In the genomic region with DNA sequence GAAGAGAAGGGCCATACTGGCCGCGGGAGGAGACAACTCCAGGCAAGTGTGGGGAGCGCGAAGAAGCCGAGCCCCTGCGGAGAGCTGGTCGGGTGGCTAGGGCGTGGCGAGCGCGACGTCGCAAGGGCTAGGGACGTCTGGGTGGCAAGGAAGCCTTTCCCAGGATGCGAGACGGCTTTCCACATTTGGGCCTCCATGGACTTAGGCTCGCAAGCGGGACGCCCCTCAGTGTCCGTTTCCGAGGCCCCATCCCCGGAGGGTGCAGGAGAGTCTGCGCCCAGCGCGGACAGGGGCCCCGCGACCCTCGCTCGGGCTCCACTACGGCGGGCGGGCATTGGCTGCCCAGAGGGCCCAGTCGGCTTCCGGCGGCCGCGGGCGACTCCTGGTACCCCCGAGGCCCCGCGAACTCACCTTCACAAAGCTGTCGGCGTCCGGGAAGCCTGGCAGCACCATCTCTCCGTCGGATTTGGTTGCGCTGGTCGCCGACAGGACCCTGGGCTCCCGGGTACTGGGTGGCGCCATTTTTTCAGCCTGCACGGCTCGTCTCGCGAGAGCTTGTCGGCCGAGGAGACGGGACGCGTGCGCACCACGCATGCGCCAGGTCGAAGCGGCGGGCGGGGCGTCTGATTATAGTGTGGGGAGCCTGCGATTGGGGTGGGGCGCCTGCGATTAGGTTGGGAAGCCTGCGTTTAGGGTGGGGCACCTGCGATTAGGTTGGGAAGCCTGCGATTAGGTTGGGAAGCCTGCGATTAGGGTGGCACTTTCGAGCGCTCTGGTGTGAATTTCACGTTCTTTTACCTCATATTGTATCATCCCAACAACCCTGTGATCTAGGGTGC, we compare ENCODE assay signal across 1 cellular context.
TF ChIP-seq lines count a peak whose summit lies in the region.

A gene (minus strand): TSS at position 560 of the 839 bp plus-strand sequence. CDS start 38 bp downstream, at position 522.

TF ChIP-seq in K562, 482 proteins besides CTCF, POLR2A, EP300 and RAD21 (continued from another document and continues in another):
- TF ChIP-seq, protein P1, sequence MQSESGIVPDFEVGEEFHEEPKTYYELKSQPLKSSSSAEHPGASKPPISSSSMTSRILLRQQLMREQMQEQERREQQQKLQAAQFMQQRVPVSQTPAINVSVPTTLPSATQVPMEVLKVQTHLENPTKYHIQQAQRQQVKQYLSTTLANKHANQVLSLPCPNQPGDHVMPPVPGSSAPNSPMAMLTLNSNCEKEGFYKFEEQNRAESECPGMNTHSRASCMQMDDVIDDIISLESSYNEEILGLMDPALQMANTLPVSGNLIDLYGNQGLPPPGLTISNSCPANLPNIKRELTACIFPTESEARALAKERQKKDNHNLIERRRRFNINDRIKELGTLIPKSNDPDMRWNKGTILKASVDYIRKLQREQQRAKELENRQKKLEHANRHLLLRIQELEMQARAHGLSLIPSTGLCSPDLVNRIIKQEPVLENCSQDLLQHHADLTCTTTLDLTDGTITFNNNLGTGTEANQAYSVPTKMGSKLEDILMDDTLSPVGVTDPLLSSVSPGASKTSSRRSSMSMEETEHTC (IDR thresholded peaks at IDR 0.05), result no peak
- peak; percentile 37 for TF ChIP-seq CCNT2 (IDR thresholded peaks at IDR 0.05; ENCODE audit: borderline replicate concordance, extremely low read depth, insufficient read length, low read depth, low read length)
- TF ChIP-seq BDP1 (IDR thresholded peaks at IDR 0.05; ENCODE audit: insufficient read depth, insufficient read length), result no peak
- no peak for TF ChIP-seq PYGO2 (tag; IDR thresholded peaks at IDR 0.05)
- TF ChIP-seq, protein P2, sequence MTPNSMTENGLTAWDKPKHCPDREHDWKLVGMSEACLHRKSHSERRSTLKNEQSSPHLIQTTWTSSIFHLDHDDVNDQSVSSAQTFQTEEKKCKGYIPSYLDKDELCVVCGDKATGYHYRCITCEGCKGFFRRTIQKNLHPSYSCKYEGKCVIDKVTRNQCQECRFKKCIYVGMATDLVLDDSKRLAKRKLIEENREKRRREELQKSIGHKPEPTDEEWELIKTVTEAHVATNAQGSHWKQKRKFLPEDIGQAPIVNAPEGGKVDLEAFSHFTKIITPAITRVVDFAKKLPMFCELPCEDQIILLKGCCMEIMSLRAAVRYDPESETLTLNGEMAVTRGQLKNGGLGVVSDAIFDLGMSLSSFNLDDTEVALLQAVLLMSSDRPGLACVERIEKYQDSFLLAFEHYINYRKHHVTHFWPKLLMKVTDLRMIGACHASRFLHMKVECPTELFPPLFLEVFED (CRISPR knock-in tag; conservative IDR thresholded peaks at IDR 0.05), result 0 out of 2 replicates have a peak, but pooled peaks have one; percentile 72
- no peak for TF ChIP-seq FUS (optimal IDR thresholded peaks at IDR 0.05; ENCODE audit: low read depth, low read length)
- TF ChIP-seq CBFA2T3 (IDR thresholded peaks at IDR 0.05), result peak; percentile 35; the same call in 1 of the 2 replicates
- TF ChIP-seq PHF20 (IDR thresholded peaks at IDR 0.05; ENCODE audit: partially characterized antibody), result peak; percentile 98
- TF ChIP-seq, protein P3, sequence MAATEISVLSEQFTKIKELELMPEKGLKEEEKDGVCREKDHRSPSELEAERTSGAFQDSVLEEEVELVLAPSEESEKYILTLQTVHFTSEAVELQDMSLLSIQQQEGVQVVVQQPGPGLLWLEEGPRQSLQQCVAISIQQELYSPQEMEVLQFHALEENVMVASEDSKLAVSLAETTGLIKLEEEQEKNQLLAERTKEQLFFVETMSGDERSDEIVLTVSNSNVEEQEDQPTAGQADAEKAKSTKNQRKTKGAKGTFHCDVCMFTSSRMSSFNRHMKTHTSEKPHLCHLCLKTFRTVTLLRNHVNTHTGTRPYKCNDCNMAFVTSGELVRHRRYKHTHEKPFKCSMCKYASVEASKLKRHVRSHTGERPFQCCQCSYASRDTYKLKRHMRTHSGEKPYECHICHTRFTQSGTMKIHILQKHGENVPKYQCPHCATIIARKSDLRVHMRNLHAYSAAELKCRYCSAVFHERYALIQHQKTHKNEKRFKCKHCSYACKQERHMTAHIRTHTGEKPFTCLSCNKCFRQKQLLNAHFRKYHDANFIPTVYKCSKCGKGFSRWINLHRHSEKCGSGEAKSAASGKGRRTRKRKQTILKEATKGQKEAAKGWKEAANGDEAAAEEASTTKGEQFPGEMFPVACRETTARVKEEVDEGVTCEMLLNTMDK (IDR thresholded peaks at IDR 0.05; ENCODE audit: borderline replicate concordance, insufficient read depth, low read depth, low read length, poor library complexity, severe bottlenecking), result no peak
- TF ChIP-seq HDAC6 (IDR thresholded peaks at IDR 0.05; ENCODE audit: low read depth, low read length), result no peak
- TF ChIP-seq DDX20 (tag; IDR thresholded peaks at IDR 0.05; ENCODE audit: low read depth), result no peak
- TF ChIP-seq MXI1 (IDR thresholded peaks at IDR 0.05; ENCODE audit: low read depth, low read length), result 0 out of 2 replicates have a peak, but pooled peaks have one; percentile 15
- peak; percentile 20; the same call in 1 of the 2 replicates for TF ChIP-seq HDAC2 (IDR thresholded peaks at IDR 0.05)
- peak; percentile 49 for TF ChIP-seq MTA3 (IDR thresholded peaks at IDR 0.05; ENCODE audit: borderline replicate concordance)
- peak; percentile 27 for TF ChIP-seq CREB1 (IDR thresholded peaks at IDR 0.05)
- peak; percentile 53; the same call in 1 of the 2 replicates for TF ChIP-seq CREB1 (CRISPR knock-in tag; IDR thresholded peaks at IDR 0.05)
- TF ChIP-seq, protein P4, sequence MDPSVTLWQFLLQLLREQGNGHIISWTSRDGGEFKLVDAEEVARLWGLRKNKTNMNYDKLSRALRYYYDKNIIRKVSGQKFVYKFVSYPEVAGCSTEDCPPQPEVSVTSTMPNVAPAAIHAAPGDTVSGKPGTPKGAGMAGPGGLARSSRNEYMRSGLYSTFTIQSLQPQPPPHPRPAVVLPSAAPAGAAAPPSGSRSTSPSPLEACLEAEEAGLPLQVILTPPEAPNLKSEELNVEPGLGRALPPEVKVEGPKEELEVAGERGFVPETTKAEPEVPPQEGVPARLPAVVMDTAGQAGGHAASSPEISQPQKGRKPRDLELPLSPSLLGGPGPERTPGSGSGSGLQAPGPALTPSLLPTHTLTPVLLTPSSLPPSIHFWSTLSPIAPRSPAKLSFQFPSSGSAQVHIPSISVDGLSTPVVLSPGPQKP (CRISPR knock-in tag; IDR thresholded peaks at IDR 0.05), result no peak
- TF ChIP-seq KAT7 (CRISPR knock-in tag; IDR thresholded peaks at IDR 0.05; ENCODE audit: borderline replicate concordance), result peak; percentile 99; the same call in 1 of the 2 replicates
- no peak for TF ChIP-seq FOSL1 (tag; conservative IDR thresholded peaks at IDR 0.05)
- peak; percentile 51 for TF ChIP-seq CHD1 (IDR thresholded peaks at IDR 0.05; ENCODE audit: low read length)
- TF ChIP-seq, protein P5, sequence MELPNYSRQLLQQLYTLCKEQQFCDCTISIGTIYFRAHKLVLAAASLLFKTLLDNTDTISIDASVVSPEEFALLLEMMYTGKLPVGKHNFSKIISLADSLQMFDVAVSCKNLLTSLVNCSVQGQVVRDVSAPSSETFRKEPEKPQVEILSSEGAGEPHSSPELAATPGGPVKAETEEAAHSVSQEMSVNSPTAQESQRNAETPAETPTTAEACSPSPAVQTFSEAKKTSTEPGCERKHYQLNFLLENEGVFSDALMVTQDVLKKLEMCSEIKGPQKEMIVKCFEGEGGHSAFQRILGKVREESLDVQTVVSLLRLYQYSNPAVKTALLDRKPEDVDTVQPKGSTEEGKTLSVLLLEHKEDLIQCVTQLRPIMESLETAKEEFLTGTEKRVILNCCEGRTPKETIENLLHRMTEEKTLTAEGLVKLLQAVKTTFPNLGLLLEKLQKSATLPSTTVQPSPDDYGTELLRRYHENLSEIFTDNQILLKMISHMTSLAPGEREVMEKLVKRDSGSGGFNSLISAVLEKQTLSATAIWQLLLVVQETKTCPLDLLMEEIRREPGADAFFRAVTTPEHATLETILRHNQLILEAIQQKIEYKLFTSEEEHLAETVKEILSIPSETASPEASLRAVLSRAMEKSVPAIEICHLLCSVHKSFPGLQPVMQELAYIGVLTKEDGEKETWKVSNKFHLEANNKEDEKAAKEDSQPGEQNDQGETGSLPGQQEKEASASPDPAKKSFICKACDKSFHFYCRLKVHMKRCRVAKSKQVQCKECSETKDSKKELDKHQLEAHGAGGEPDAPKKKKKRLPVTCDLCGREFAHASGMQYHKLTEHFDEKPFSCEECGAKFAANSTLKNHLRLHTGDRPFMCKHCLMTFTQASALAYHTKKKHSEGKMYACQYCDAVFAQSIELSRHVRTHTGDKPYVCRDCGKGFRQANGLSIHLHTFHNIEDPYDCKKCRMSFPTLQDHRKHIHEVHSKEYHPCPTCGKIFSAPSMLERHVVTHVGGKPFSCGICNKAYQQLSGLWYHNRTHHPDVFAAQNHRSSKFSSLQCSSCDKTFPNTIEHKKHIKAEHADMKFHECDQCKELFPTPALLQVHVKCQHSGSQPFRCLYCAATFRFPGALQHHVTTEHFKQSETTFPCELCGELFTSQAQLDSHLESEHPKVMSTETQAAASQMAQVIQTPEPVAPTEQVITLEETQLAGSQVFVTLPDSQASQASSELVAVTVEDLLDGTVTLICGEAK (IDR thresholded peaks at IDR 0.05), result no peak
- TF ChIP-seq, protein P5 (CRISPR knock-in tag; IDR thresholded peaks at IDR 0.05), result no peak
- peak; percentile 88 for TF ChIP-seq POLR2B (IDR thresholded peaks at IDR 0.05; ENCODE audit: low read depth, partially characterized antibody)
- TF ChIP-seq, protein P6, sequence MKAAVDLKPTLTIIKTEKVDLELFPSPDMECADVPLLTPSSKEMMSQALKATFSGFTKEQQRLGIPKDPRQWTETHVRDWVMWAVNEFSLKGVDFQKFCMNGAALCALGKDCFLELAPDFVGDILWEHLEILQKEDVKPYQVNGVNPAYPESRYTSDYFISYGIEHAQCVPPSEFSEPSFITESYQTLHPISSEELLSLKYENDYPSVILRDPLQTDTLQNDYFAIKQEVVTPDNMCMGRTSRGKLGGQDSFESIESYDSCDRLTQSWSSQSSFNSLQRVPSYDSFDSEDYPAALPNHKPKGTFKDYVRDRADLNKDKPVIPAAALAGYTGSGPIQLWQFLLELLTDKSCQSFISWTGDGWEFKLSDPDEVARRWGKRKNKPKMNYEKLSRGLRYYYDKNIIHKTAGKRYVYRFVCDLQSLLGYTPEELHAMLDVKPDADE (conservative IDR thresholded peaks at IDR 0.05; ENCODE audit: control insufficient read depth, low read depth, low read length), result peak; percentile 47; the same call in 1 of the 2 replicates
- TF ChIP-seq, protein P7, sequence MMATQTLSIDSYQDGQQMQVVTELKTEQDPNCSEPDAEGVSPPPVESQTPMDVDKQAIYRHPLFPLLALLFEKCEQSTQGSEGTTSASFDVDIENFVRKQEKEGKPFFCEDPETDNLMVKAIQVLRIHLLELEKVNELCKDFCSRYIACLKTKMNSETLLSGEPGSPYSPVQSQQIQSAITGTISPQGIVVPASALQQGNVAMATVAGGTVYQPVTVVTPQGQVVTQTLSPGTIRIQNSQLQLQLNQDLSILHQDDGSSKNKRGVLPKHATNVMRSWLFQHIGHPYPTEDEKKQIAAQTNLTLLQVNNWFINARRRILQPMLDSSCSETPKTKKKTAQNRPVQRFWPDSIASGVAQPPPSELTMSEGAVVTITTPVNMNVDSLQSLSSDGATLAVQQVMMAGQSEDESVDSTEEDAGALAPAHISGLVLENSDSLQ (IDR thresholded peaks at IDR 0.05), result no peak
- TF ChIP-seq, protein P8, sequence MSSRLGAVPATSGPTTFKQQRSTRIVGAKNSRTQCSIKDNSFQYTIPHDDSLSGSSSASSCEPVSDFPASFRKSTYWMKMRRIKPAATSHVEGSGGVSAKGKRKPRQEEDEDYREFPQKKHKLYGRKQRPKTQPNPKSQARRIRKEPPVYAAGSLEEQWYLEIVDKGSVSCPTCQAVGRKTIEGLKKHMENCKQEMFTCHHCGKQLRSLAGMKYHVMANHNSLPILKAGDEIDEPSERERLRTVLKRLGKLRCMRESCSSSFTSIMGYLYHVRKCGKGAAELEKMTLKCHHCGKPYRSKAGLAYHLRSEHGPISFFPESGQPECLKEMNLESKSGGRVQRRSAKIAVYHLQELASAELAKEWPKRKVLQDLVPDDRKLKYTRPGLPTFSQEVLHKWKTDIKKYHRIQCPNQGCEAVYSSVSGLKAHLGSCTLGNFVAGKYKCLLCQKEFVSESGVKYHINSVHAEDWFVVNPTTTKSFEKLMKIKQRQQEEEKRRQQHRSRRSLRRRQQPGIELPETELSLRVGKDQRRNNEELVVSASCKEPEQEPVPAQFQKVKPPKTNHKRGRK (tag; IDR thresholded peaks at IDR 0.05), result no peak
- TF ChIP-seq KLF1 (tag; IDR thresholded peaks at IDR 0.05), result peak; percentile 83
- TF ChIP-seq ZBTB7A (IDR thresholded peaks at IDR 0.05; ENCODE audit: borderline replicate concordance, control insufficient read depth, low read depth, low read length), result peak; percentile 95
- TF ChIP-seq ZNF232 (CRISPR knock-in tag; IDR thresholded peaks at IDR 0.05), result 0 out of 2 replicates have a peak, but pooled peaks have one; percentile 44
- TF ChIP-seq FIP1L1 (IDR thresholded peaks at IDR 0.05; ENCODE audit: low read depth, low read length, poor library complexity, severe bottlenecking), result peak; percentile 94
- no peak for TF ChIP-seq CBX2 (IDR thresholded peaks at IDR 0.05; ENCODE audit: insufficient read depth, low read length, poor library complexity, severe bottlenecking)
- TF ChIP-seq GATAD2A (IDR thresholded peaks at IDR 0.05), result 0 out of 2 replicates have a peak, but pooled peaks have one; percentile 48
- TF ChIP-seq MAZ (CRISPR knock-in tag; conservative IDR thresholded peaks at IDR 0.05 in 1 of 2, IDR thresholded peaks at IDR 0.05 in 1 of 2), result peak in 1 of 2 experiments; percentile 51; a peak in 3 of 4 replicates
- peak; percentile 75; the same call in 1 of the 2 replicates for TF ChIP-seq NR4A1 (CRISPR knock-in tag; IDR thresholded peaks at IDR 0.05)
- TF ChIP-seq NR4A1 (tag; IDR thresholded peaks at IDR 0.05), result no peak
- TF ChIP-seq MTA1 (IDR thresholded peaks at IDR 0.05; ENCODE audit: borderline replicate concordance), result no peak
